In the genomic region with DNA sequence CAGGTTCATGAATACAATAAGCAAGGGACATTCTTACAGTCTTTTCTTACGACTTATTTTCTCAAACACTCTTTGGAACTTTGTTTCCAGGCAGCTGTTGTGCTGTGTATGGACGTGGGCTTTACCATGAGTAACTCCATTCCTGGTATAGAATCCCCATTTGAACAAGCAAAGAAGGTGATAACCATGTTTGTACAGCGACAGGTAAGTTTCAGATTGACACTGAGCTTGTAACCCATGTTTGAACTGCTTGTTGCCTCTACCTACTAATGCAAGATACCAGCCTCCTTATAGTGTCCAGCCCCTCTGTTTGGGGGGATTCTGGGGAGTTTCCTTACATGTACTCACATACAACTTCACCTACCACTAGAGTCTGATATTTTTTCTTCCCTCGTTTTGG, we compare ENCODE assay signal across 1 cellular context.
TF ChIP-seq lines count a peak whose summit lies in the region.

No MANE protein-coding gene starts in this region.

TF ChIP-seq in GM12878, 131 proteins besides CTCF, POLR2A, EP300 and RAD21:
- TF ChIP-seq PAX5 (IDR thresholded peaks at IDR 0.05; ENCODE audit: borderline replicate concordance, low read depth, low read length) (no peak), CEBPB (IDR thresholded peaks at IDR 0.05; ENCODE audit: borderline replicate concordance in 1 of 2, low read depth in 2 of 2, low read length in 2 of 2) (0 out of 4 replicates have a peak, but pooled peaks of 1 of the 2 experiments have one; percentile 33), MTA3 (IDR thresholded peaks at IDR 0.05; ENCODE audit: borderline replicate concordance, low read length) (peak; percentile 14; the same call in 1 of the 2 replicates), SIX5 (IDR thresholded peaks at IDR 0.05; ENCODE audit: low read depth, low read length, severe bottlenecking) (no peak), POLR2AphosphoS5 (IDR thresholded peaks at IDR 0.05; ENCODE audit: low read length) (0 out of 2 replicates have a peak, but pooled peaks have one; percentile 58), DPF2 (IDR thresholded peaks at IDR 0.05) (no peak)
- TF ChIP-seq, protein P1, sequence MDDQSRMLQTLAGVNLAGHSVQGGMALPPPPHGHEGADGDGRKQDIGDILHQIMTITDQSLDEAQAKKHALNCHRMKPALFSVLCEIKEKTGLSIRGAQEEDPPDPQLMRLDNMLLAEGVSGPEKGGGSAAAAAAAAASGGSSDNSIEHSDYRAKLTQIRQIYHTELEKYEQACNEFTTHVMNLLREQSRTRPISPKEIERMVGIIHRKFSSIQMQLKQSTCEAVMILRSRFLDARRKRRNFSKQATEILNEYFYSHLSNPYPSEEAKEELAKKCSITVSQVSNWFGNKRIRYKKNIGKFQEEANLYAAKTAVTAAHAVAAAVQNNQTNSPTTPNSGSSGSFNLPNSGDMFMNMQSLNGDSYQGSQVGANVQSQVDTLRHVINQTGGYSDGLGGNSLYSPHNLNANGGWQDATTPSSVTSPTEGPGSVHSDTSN (IDR thresholded peaks at IDR 0.05; ENCODE audit: insufficient replicate concordance, low read depth, low read length) = no peak
- TF ChIP-seq, protein P2, sequence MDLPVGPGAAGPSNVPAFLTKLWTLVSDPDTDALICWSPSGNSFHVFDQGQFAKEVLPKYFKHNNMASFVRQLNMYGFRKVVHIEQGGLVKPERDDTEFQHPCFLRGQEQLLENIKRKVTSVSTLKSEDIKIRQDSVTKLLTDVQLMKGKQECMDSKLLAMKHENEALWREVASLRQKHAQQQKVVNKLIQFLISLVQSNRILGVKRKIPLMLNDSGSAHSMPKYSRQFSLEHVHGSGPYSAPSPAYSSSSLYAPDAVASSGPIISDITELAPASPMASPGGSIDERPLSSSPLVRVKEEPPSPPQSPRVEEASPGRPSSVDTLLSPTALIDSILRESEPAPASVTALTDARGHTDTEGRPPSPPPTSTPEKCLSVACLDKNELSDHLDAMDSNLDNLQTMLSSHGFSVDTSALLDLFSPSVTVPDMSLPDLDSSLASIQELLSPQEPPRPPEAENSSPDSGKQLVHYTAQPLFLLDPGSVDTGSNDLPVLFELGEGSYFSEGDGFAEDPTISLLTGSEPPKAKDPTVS (IDR thresholded peaks at IDR 0.05; ENCODE audit: low read depth, low read length) = no peak
- TF ChIP-seq, protein P3, sequence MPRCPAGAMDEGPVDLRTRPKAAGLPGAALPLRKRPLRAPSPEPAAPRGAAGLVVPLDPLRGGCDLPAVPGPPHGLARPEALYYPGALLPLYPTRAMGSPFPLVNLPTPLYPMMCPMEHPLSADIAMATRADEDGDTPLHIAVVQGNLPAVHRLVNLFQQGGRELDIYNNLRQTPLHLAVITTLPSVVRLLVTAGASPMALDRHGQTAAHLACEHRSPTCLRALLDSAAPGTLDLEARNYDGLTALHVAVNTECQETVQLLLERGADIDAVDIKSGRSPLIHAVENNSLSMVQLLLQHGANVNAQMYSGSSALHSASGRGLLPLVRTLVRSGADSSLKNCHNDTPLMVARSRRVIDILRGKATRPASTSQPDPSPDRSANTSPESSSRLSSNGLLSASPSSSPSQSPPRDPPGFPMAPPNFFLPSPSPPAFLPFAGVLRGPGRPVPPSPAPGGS (IDR thresholded peaks at IDR 0.05; ENCODE audit: borderline replicate concordance, insufficient read depth, low read depth, low read length, poor library complexity, severe bottlenecking) = no peak
- TF ChIP-seq, protein P4, sequence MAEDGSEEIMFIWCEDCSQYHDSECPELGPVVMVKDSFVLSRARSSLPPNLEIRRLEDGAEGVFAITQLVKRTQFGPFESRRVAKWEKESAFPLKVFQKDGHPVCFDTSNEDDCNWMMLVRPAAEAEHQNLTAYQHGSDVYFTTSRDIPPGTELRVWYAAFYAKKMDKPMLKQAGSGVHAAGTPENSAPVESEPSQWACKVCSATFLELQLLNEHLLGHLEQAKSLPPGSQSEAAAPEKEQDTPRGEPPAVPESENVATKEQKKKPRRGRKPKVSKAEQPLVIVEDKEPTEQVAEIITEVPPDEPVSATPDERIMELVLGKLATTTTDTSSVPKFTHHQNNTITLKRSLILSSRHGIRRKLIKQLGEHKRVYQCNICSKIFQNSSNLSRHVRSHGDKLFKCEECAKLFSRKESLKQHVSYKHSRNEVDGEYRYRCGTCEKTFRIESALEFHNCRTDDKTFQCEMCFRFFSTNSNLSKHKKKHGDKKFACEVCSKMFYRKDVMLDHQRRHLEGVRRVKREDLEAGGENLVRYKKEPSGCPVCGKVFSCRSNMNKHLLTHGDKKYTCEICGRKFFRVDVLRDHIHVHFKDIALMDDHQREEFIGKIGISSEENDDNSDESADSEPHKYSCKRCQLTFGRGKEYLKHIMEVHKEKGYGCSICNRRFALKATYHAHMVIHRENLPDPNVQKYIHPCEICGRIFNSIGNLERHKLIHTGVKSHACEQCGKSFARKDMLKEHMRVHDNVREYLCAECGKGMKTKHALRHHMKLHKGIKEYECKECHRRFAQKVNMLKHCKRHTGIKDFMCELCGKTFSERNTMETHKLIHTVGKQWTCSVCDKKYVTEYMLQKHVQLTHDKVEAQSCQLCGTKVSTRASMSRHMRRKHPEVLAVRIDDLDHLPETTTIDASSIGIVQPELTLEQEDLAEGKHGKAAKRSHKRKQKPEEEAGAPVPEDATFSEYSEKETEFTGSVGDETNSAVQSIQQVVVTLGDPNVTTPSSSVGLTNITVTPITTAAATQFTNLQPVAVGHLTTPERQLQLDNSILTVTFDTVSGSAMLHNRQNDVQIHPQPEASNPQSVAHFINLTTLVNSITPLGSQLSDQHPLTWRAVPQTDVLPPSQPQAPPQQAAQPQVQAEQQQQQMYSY (CRISPR knock-in tag; IDR thresholded peaks at IDR 0.05) = no peak
